Comparison of ENCODE assay signal across 1 cellular context in genomic region chr11:125514336-125515101, GRCh38.
TF ChIP-seq lines count a peak whose summit lies in the region.

No MANE protein-coding gene starts in this region.

TF ChIP-seq in WTC11, 78 proteins besides CTCF, POLR2A, EP300 and RAD21 (continued from another document):
- TF ChIP-seq ZSCAN18 (CRISPR knock-in tag; IDR thresholded peaks at IDR 0.05) = no peak
- no peak for TF ChIP-seq E2F5 (CRISPR knock-in tag; IDR thresholded peaks at IDR 0.05)
- no peak for TF ChIP-seq CREB1 (CRISPR knock-in tag; IDR thresholded peaks at IDR 0.05)
- TF ChIP-seq SP1 (CRISPR knock-in tag; conservative IDR thresholded peaks at IDR 0.05) = no peak
